Comparison of ENCODE assay signal across 1 cellular context in the genomic region with DNA sequence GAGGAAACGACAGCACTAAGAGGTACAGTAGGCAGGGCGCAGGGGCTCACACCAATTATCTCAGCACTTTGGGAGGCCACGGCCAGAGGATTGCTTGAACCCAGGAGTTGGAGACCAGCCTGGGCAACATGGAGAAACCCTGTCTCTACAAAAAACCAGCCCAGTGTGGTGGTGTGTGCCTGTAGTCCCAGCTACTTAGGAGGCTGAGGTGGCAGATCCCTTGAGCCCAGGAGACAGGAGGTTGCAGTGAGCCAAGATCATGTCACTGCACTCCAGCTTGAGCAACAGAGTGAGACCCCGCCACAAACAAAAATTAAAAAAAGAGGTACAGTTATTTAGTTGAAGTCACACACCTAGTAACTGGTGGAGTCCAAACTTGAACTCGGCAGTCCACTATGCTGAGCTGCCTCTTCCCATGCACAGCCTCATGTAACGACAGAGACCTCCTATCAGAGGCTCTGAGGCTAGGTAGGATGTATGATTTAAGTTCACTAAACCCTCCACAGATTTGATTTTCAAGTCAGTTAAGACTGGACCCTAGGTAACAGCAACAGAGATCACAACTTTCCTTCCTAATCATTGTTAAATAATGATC.
TF ChIP-seq lines count a peak whose summit lies in the region.

No MANE protein-coding gene starts in this region.

TF ChIP-seq in IMR-90, 13 proteins besides CTCF, POLR2A, EP300 and RAD21:
- TF ChIP-seq BHLHE40 (IDR thresholded peaks at IDR 0.05; ENCODE audit: low read depth, low read length): no peak
- no peak for TF ChIP-seq MAFK (IDR thresholded peaks at IDR 0.05; ENCODE audit: low read depth, low read length)
- no peak for TF ChIP-seq CHD1 (IDR thresholded peaks at IDR 0.05; ENCODE audit: low read depth, low read length)
- TF ChIP-seq MXI1 (IDR thresholded peaks at IDR 0.05; ENCODE audit: borderline replicate concordance, low read depth, low read length): no peak
- TF ChIP-seq RCOR1 (IDR thresholded peaks at IDR 0.05; ENCODE audit: insufficient replicate concordance, low read length): no peak
- no peak for TF ChIP-seq MAZ (IDR thresholded peaks at IDR 0.05; ENCODE audit: borderline replicate concordance, low read depth, low read length)
- no peak for TF ChIP-seq NFE2L2 (IDR thresholded peaks at IDR 0.05; ENCODE audit: low read depth, low read length)
- no peak for TF ChIP-seq CEBPB (IDR thresholded peaks at IDR 0.05; ENCODE audit: low read depth, low read length)
- TF ChIP-seq, protein P1, sequence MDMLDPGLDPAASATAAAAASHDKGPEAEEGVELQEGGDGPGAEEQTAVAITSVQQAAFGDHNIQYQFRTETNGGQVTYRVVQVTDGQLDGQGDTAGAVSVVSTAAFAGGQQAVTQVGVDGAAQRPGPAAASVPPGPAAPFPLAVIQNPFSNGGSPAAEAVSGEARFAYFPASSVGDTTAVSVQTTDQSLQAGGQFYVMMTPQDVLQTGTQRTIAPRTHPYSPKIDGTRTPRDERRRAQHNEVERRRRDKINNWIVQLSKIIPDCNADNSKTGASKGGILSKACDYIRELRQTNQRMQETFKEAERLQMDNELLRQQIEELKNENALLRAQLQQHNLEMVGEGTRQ (IDR thresholded peaks at IDR 0.05; ENCODE audit: low read depth, low read length): no peak
- TF ChIP-seq FOS (IDR thresholded peaks at IDR 0.05; ENCODE audit: low read depth, low read length): no peak
